Comparison of ENCODE assay signal across 30 cellular contexts in the genomic region with DNA sequence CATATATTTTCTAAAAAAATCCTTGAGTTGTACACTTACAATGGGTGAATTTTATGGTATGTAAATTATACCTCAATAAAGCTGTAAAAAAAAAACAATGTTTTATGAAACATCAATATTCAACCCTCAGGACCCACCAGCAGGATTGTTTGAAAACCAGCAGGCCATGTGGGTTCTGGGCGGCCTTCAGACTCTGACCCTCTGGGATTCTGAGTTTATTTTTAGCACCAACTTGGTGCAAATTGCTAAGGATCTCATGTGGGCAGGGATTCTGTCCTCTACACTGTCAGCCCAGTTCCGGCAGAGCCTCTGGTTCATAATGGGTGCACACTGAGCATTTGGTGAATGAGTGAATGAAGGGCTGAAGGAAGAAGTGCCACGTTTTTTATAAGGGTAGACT.
"Had no signal": no experiment of that assay in that cellular context is flagged by ENCODE, and none has a peak within 500 bp of the region (broad histone marks: within the 10 kb centered on the region; RNA-seq: fewer than 3 reads in every experiment).

No MANE protein-coding gene starts in this region.

- H3K27me3 ChIP-seq: ascending aorta, body of pancreas, MG63, SJSA1 had no signal

- H3K27ac ChIP-seq: ascending aorta, body of pancreas, SJSA1 had no signal

- H3K9me3 ChIP-seq: ascending aorta, body of pancreas, MG63, SJSA1 had no signal

- DNase-seq: activated CD4-positive, alpha-beta T cell treated with anti-CD3 and anti-CD28 coated beads for 48 hours; activated CD4-positive, alpha-beta T cell treated with anti-CD3 and anti-CD28 coated beads, Interleukin-2, amount 50 U/mL, for 4 hours; activated CD4-positive, CD25-positive, alpha-beta regulatory T cell treated with anti-CD3 and anti-CD28 coated beads, Interleukin-2, amount 50 U/mL, for 72 hours; activated CD8-positive, alpha-beta memory T cell treated with anti-CD3 and anti-CD28 coated beads, Interleukin-2, amount 50 U/mL, for 48 hours; activated CD8-positive, alpha-beta T cell treated with anti-CD3 and anti-CD28 coated beads, Interleukin-2, amount 10 ng/mL, durations not matched to agents 7 days and 5 days; activated effector memory CD4-positive, alpha-beta T cell treated with Interleukin-2 at 50 U/mL for 16 hours; activated naive CD4-positive, alpha-beta T cell treated with Interleukin-2 at 50 U/mL for 16 hours; activated naive CD8-positive, alpha-beta T cell treated with anti-CD3 and anti-CD28 coated beads, Interleukin-2, amount 50 U/mL, for 24 hours; activated T-cell treated with anti-CD3 and anti-CD28 coated beads, Interleukin-2, amount 50 U/mL, for 1 hour; amniotic stem cell; body of pancreas; central memory CD4-positive, alpha-beta T cell; MG63; NCI-H1092 treated with DMSO at 0.1 percent for 48 hours; NCI-H1417 treated with DMSO at 0.1 percent for 48 hours; NCI-H1694; NCI-H2081; NCI-H510A treated with DMSO at 0.1 percent for 48 hours; NCI-H69; NK-92 treated with Interleukin-12 subunit alpha and Interleukin-12 subunit beta, amount 100 ng/mL, for 24 hours; OCI-M1; SHP77; SW 1271 had no signal

- H3K4me1 ChIP-seq: ascending aorta, body of pancreas, SJSA1 had no signal

- H3K4me3 ChIP-seq: ascending aorta, body of pancreas, MG63, SJSA1 had no signal

- H3K36me3 ChIP-seq: ascending aorta, MG63, SJSA1 had no signal

- FAIRE-seq: bronchial epithelial cell, RCC 7860 had no signal

- ATAC-seq: activated CD8-positive, alpha-beta T cell treated with anti-CD3 and anti-CD28 coated beads, Interleukin-2, amount 10 ng/mL, durations not matched to agents 7 days and 5 days; activated naive CD4-positive, alpha-beta T cell treated with anti-CD3 and anti-CD28 coated beads, Interleukin-2, amount 50 U/mL, for 72 hours; activated naive CD8-positive, alpha-beta T cell treated with anti-CD3 and anti-CD28 coated beads, Interleukin-2, amount 50 U/mL, for 24 hours; body of pancreas; SK-N-SH treated with all-trans-retinoic acid at 6 μM for 48 hours; WTC11 had no signal
